In genomic region chr7:103075337-103075918, GRCh38 we compare ENCODE assay signal across 8 cellular contexts. TPM values are rescaled to one million over a fixed set of nuclear protein-coding genes. Genes with fewer than 3 reads are reported as not detected.
DNase-seq lines count a peak whose midpoint lies in the region; ATAC-seq and TF ChIP-seq lines count a peak whose summit lies in the region.

No MANE protein-coding gene starts in this region.

- H3K27ac ChIP-seq in C4-2B (peak overlapping the region; percentile 88), Panc1 (ENCODE audit: low read length) (peak overlapping the region; percentile 91), neural cell (ENCODE audit: low read length) (peak overlapping the region; percentile 50)

- CTCF ChIA-PET in Panc1 (lab: Charles Lee) = interaction anchor here (0.6 to 1.0 kb wide), 3 partner anchors 14 to 111 kb away, joined by 3 to 11 read pairs (median 3); no protein-coding TSS in a partner anchor

- H3K27ac Mint-ChIP-seq in stimulated activated naive CD8-positive, alpha-beta T cell treated with anti-CD3 and anti-CD28 coated beads, Interleukin-15, Interleukin-2, amounts not matched to agents 100 ng/mL and 50 ng/mL, for 24 hours = peak overlapping the region; percentile 91

- TF ChIP-seq CTCF in C4-2B (conservative IDR thresholded peaks at IDR 0.05) = no peak
- TF ChIP-seq CTCF in Panc1 (IDR thresholded peaks at IDR 0.05) = no peak
- no peak for TF ChIP-seq CTCF in neural cell (IDR thresholded peaks at IDR 0.05; ENCODE audit: poor library complexity, severe bottlenecking)

- no peak for TF ChIP-seq EP300 in neural cell (conservative IDR thresholded peaks at IDR 0.05; ENCODE audit: poor library complexity, severe bottlenecking)

- POLR2A ChIA-PET in Panc1 (lab: Charles Lee) = interaction anchor here (0.8 kb wide), 1 partner anchor 131 kb away, joined by 5 read pairs; no protein-coding TSS in a partner anchor

- no peaks in the 10 kb centered on the region for H3F3A ChIP-seq in neural cell (ENCODE audit: insufficient read depth, low read length, poor library complexity, severe bottlenecking)

- H3K9me3 ChIP-seq in Panc1 (ENCODE audit: control insufficient read depth, insufficient read depth, low read depth, low read length) (no peaks in the 10 kb centered on the region), neural cell (ENCODE audit: low read length) (no peaks in the 10 kb centered on the region)

- peaks cover 3% of the 10 kb centered on the region; the same call in 1 of the 2 replicates for H3K4me1 ChIP-seq in Panc1 (ENCODE audit: control insufficient read depth, insufficient read depth, low read length)

- peak overlapping the region; percentile 95 for H3K4me3 Mint-ChIP-seq in stimulated activated naive CD8-positive, alpha-beta T cell treated with anti-CD3 and anti-CD28 coated beads, Interleukin-15, Interleukin-2, amounts not matched to agents 100 ng/mL and 50 ng/mL, for 24 hours

- H3K27me3 Mint-ChIP-seq in stimulated activated naive CD8-positive, alpha-beta T cell treated with anti-CD3 and anti-CD28 coated beads, Interleukin-15, Interleukin-2, amounts not matched to agents 100 ng/mL and 50 ng/mL, for 24 hours = no peaks in the 10 kb centered on the region

- H3K4me3 ChIP-seq in Panc1 (ENCODE audit: low read depth in 2 of 2, low read length in 2 of 2) (peak overlapping the region; percentile 90 to 91), neural cell (ENCODE audit: low read length) (peak overlapping the region; percentile 90)

- peak overlapping the region; percentile 70 for H3K9ac ChIP-seq in neural cell (ENCODE audit: low read length)

- no peak for TF ChIP-seq RAD21 in neural cell (conservative IDR thresholded peaks at IDR 0.05)

- H3K4me1 Mint-ChIP-seq in stimulated activated naive CD8-positive, alpha-beta T cell treated with anti-CD3 and anti-CD28 coated beads, Interleukin-15, Interleukin-2, amounts not matched to agents 100 ng/mL and 50 ng/mL, for 24 hours (ENCODE audit: low read depth) = peaks cover 53% of the 10 kb centered on the region

- DNase-seq in Panc1 (ENCODE audit: low read depth, low spot score) = no peak
- DNase-seq in activated effector memory CD4-positive, alpha-beta T cell treated with anti-CD3 and anti-CD28 coated beads, Interleukin-2, amount 50 U/mL, for 16 hours = peak; percentile 91
- DNase-seq in fibroblast of the conjunctiva (ENCODE audit: low read depth) = peak; percentile 16

- BruUV-seq in Panc1 (replicated peaks; lab: Mats Ljungman, UMichigan) = no TSS peak

- no peaks in the 10 kb centered on the region for H3K9me3 Mint-ChIP-seq in stimulated activated naive CD8-positive, alpha-beta T cell treated with anti-CD3 and anti-CD28 coated beads, Interleukin-15, Interleukin-2, amounts not matched to agents 100 ng/mL and 50 ng/mL, for 24 hours

- intact Hi-C loops in Panc1 (cut with micrococcal nuclease; ENCODE audit: unreplicated experiment) = no loop called here

- H3K36me3 Mint-ChIP-seq in stimulated activated naive CD8-positive, alpha-beta T cell treated with anti-CD3 and anti-CD28 coated beads, Interleukin-15, Interleukin-2, amounts not matched to agents 100 ng/mL and 50 ng/mL, for 24 hours (ENCODE audit: low read depth) = peaks cover 30% of the 10 kb centered on the region

- H2AFZ ChIP-seq in neural cell (ENCODE audit: low read depth, low read length) = peak overlapping the region; percentile 65

- in situ Hi-C loops in Panc1 (cut with HindIII; ENCODE audit: low pct_unique_long_range_greater_than_20kb, low sequenced_read_pairs) = no loop called here

- H3K36me3 ChIP-seq in Panc1 (ENCODE audit: control insufficient read depth, insufficient read depth, low read length) = no peaks in the 10 kb centered on the region; the same call in 1 of the 2 replicates
- no peaks in the 10 kb centered on the region for H3K36me3 ChIP-seq in neural cell (ENCODE audit: insufficient read depth, low read length)

- H3K27me3 ChIP-seq in Panc1 (ENCODE audit: control insufficient read depth, insufficient read depth, low read length) = no peaks in the 10 kb centered on the region
- H3K27me3 ChIP-seq in neural cell (ENCODE audit: insufficient read depth, low read depth, low read length) = no peaks in the 10 kb centered on the region

- H3K79me2 ChIP-seq in neural cell (replicated peaks; ENCODE audit: insufficient read depth, low read length) = peaks cover 14% of the 10 kb centered on the region

- ATAC-seq in GM19395 (IDR thresholded peaks at IDR 0.05; ENCODE audit: unreplicated experiment) = peak; percentile 51
- ATAC-seq in HG03520 (IDR thresholded peaks at IDR 0.05; ENCODE audit: unreplicated experiment) = peak; percentile 50
- ATAC-seq in Panc1 = peak; percentile 50

- H3K4me2 ChIP-seq in neural cell (ENCODE audit: low read length) = peak overlapping the region; percentile 72

- no peaks in the 10 kb centered on the region for H4K20me1 ChIP-seq in neural cell (ENCODE audit: insufficient read depth)

- no peaks in the 10 kb centered on the region for H3K9me2 ChIP-seq in neural cell (ENCODE audit: insufficient read depth, low read length)

TF ChIP-seq in neural cell, 6 proteins besides CTCF, POLR2A, EP300 and RAD21:
- TF ChIP-seq POLR2AphosphoS5 (IDR thresholded peaks at IDR 0.05) (peak; percentile 4), REST (IDR thresholded peaks at IDR 0.05; ENCODE audit: borderline replicate concordance) (no peak), TAF1 (IDR thresholded peaks at IDR 0.05; ENCODE audit: low read depth) (no peak), MXI1 (conservative IDR thresholded peaks at IDR 0.05; ENCODE audit: poor library complexity, severe bottlenecking) (no peak)

RNA-seq across cellular contexts. Expression of gene ARMC10, which starts 0.5 kb away (rescaled TPM):
- total RNA-seq in Panc1 (2021; ENCODE audit: unreplicated experiment) = 73.2 TPM
- polyA plus RNA-seq in Panc1 (2012; ENCODE audit: insufficient read length) = 63.2 TPM
- polyA plus RNA-seq in neural cell = 26.1 and 28.8 TPM in 2 replicates
- 26.8 and 32.2 TPM in 2 replicates for polyA minus RNA-seq in neural cell

RNA-seq across cellular contexts. Expression of gene FBXL13, which starts 0.8 kb away (rescaled TPM):
- total RNA-seq in Panc1 (2021; ENCODE audit: unreplicated experiment) = 2.5 TPM
- polyA plus RNA-seq in Panc1 (2012; ENCODE audit: insufficient read length) = 0.70 TPM
- 0.57 and 1.7 TPM in 2 replicates for polyA plus RNA-seq in neural cell
- polyA minus RNA-seq in neural cell = 22.9 and 23.2 TPM in 2 replicates
